In genomic region chr10:31789555-31789954, GRCh38 we compare ENCODE assay signal across 22 cellular contexts.
DNase-seq lines count a peak whose midpoint lies in the region; ATAC-seq and TF ChIP-seq lines count a peak whose summit lies in the region.
"Had no signal": no experiment of that assay in that cellular context is flagged by ENCODE, and none has a peak within 500 bp of the region (broad histone marks: within the 10 kb centered on the region; RNA-seq: fewer than 3 reads in every experiment).

No MANE protein-coding gene starts in this region.

- peaks cover 1% of the 10 kb centered on the region for H3K36me3 Mint-ChIP-seq in activated naive CD8-positive, alpha-beta T cell treated with anti-CD3 and anti-CD28 coated beads, Interleukin-2, amount 10 ng/mL, durations not matched to agents 7 days and 5 days
- H3K36me3 Mint-ChIP-seq in activated naive CD8-positive, alpha-beta T cell treated with anti-CD3 and anti-CD28 coated beads for 36 hours: no peaks in the 10 kb centered on the region
- H3K36me3 Mint-ChIP-seq in effector memory CD8-positive, alpha-beta T cell (ENCODE audit: insufficient read depth): no peaks in the 10 kb centered on the region
- peaks cover 0 to 12% (median 0%) of the 10 kb centered on the region in 3 donors for H3K36me3 Mint-ChIP-seq in naive thymus-derived CD8-positive, alpha-beta T cell

- no peaks in the 10 kb centered on the region for H3K79me2 ChIP-seq in DND-41 (ENCODE audit: insufficient read depth, low read length)

- H3K27me3 ChIP-seq in DND-41 (ENCODE audit: insufficient read depth, low read length, poor library complexity): no peaks in the 10 kb centered on the region
- H3K27me3 ChIP-seq: BLaER1, SJCRH30 had no signal

- H2AFZ ChIP-seq in DND-41 (ENCODE audit: low read depth, low read length): no peak overlapping the region
- H2AFZ ChIP-seq: GM23338 had no signal

- no peaks in the 10 kb centered on the region for H3K9me3 ChIP-seq in DND-41 (ENCODE audit: insufficient read depth, low read length, severe bottlenecking)

- no peaks in the 10 kb centered on the region for H3K4me1 Mint-ChIP-seq in activated naive CD8-positive, alpha-beta T cell treated with anti-CD3 and anti-CD28 coated beads, Interleukin-2, amount 10 ng/mL, durations not matched to agents 7 days and 5 days
- H3K4me1 Mint-ChIP-seq in activated naive CD8-positive, alpha-beta T cell treated with anti-CD3 and anti-CD28 coated beads for 36 hours: no peaks in the 10 kb centered on the region
- peaks cover 0 to 3% of the 10 kb centered on the region in 2 donors for H3K4me1 Mint-ChIP-seq in effector memory CD8-positive, alpha-beta T cell (ENCODE audit: low read depth in 2 of 2)
- peaks cover 0 to 15% (median 6%) of the 10 kb centered on the region in 4 donors for H3K4me1 Mint-ChIP-seq in naive thymus-derived CD8-positive, alpha-beta T cell
- H3K4me1 Mint-ChIP-seq: GM23338, H9 had no signal

- POLR2A ChIA-PET in activated naive CD8-positive, alpha-beta T cell treated with anti-CD3 and anti-CD28 coated beads, Interleukin-2, amount 10 ng/mL, durations not matched to agents 7 days and 5 days (lab: Charles Lee): no interaction called here
- POLR2A ChIA-PET in naive thymus-derived CD8-positive, alpha-beta T cell (lab: Charles Lee): no interaction called here

- DNase-seq in activated naive CD8-positive, alpha-beta T cell treated with anti-CD3 and anti-CD28 coated beads, Interleukin-2, amount 10 ng/mL, durations not matched to agents 7 days and 5 days: no peak
- no peak for DNase-seq in activated naive CD8-positive, alpha-beta T cell treated with anti-CD3 and anti-CD28 coated beads for 36 hours
- DNase-seq in DND-41 (no peak), NCI-H1048 (lab: John Stamatoyannopoulos, UW) (no peak)
- no peak for DNase-seq in effector memory CD8-positive, alpha-beta T cell
- peak in 3 of 10 donors; percentile 14 to 34 (median 21) for DNase-seq in naive thymus-derived CD8-positive, alpha-beta T cell
- no peak for DNase-seq in stimulated activated naive CD4-positive, alpha-beta T cell treated with Interleukin-2 at 50 U/mL for 16 hours (lab: John Stamatoyannopoulos, UW)
- DNase-seq: DMS153, H9, HFFc6, Kasumi-1, NCI-H1105, NCI-H1436 treated with DMSO at 0.1 percent for 48 hours, NCI-H187 treated with DMSO at 0.1 percent for 48 hours, NCI-H524, NCI-H748 treated with DMSO at 0.1 percent for 48 hours, SJCRH30 had no signal

- H3K27ac Mint-ChIP-seq in activated naive CD8-positive, alpha-beta T cell treated with anti-CD3 and anti-CD28 coated beads, Interleukin-2, amount 10 ng/mL, durations not matched to agents 7 days and 5 days: no peak overlapping the region
- H3K27ac Mint-ChIP-seq in activated naive CD8-positive, alpha-beta T cell treated with anti-CD3 and anti-CD28 coated beads for 36 hours: no peak overlapping the region
- no peak overlapping the region for H3K27ac Mint-ChIP-seq in effector memory CD8-positive, alpha-beta T cell
- H3K27ac Mint-ChIP-seq in naive thymus-derived CD8-positive, alpha-beta T cell: no peak overlapping the region
- H3K27ac Mint-ChIP-seq: GM23338, H9, HFFc6 had no signal

- H3K9me3 Mint-ChIP-seq in activated naive CD8-positive, alpha-beta T cell treated with anti-CD3 and anti-CD28 coated beads, Interleukin-2, amount 10 ng/mL, durations not matched to agents 7 days and 5 days: peaks cover 4% of the 10 kb centered on the region
- peaks cover 7% of the 10 kb centered on the region for H3K9me3 Mint-ChIP-seq in activated naive CD8-positive, alpha-beta T cell treated with anti-CD3 and anti-CD28 coated beads for 36 hours
- H3K9me3 Mint-ChIP-seq in effector memory CD8-positive, alpha-beta T cell: no peaks in the 10 kb centered on the region
- H3K9me3 Mint-ChIP-seq in naive thymus-derived CD8-positive, alpha-beta T cell: peaks cover 0 to 13% (median 5%) of the 10 kb centered on the region in 9 donors

- no peak overlapping the region for H3K4me3 ChIP-seq in DND-41 (ENCODE audit: low read depth in 1 of 2, low read length in 2 of 2)
- H3K4me3 ChIP-seq: BLaER1, GM23338, SJCRH30 had no signal

- ATAC-seq in activated naive CD8-positive, alpha-beta T cell treated with anti-CD3 and anti-CD28 coated beads, Interleukin-2, amount 10 ng/mL, durations not matched to agents 7 days and 5 days (ENCODE audit: low read depth): peak; percentile 39
- ATAC-seq in DND-41 (ENCODE audit: insufficient read depth, low read depth) (peak; percentile 52; the same call in 1 of the 3 replicates), GM18511 (IDR thresholded peaks at IDR 0.05; ENCODE audit: unreplicated experiment) (no peak)
- peak; percentile 99 for ATAC-seq in effector memory CD8-positive, alpha-beta T cell (replicated peaks)
- peak; percentile 49 to 71 for ATAC-seq in naive thymus-derived CD8-positive, alpha-beta T cell
- ATAC-seq: GM23338, HepG2, SK-N-SH treated with all-trans-retinoic acid at 6 μM for 48 hours had no signal

- no peaks in the 10 kb centered on the region for H3K36me3 ChIP-seq in DND-41 (ENCODE audit: insufficient read depth, low read length)
- H3K36me3 ChIP-seq: BLaER1, SJCRH30 had no signal

- H3K9ac ChIP-seq in DND-41 (ENCODE audit: low read depth, low read length): no peak overlapping the region
- H3K9ac ChIP-seq: BLaER1 had no signal

- H4K20me1 ChIP-seq in DND-41 (ENCODE audit: insufficient read depth, low read length): no peaks in the 10 kb centered on the region
- H4K20me1 ChIP-seq: BLaER1 had no signal

- TF ChIP-seq CTCF in DND-41 (IDR thresholded peaks at IDR 0.05; ENCODE audit: borderline replicate concordance, extremely low read depth, low read length, poor library complexity, severe bottlenecking): no peak

- H3K4me3 Mint-ChIP-seq in activated naive CD8-positive, alpha-beta T cell treated with anti-CD3 and anti-CD28 coated beads, Interleukin-2, amount 10 ng/mL, durations not matched to agents 7 days and 5 days: no peak overlapping the region
- H3K4me3 Mint-ChIP-seq in activated naive CD8-positive, alpha-beta T cell treated with anti-CD3 and anti-CD28 coated beads for 36 hours: no peak overlapping the region
- no peak overlapping the region for H3K4me3 Mint-ChIP-seq in effector memory CD8-positive, alpha-beta T cell
- H3K4me3 Mint-ChIP-seq in naive thymus-derived CD8-positive, alpha-beta T cell: no peak overlapping the region
- H3K4me3 Mint-ChIP-seq: GM23338, H9, HFFc6 had no signal

- no peak overlapping the region for H3K27ac ChIP-seq in DND-41 (ENCODE audit: low read length)
- H3K27ac ChIP-seq: BLaER1, SJCRH30 had no signal

- H3K4me2 ChIP-seq in DND-41 (ENCODE audit: insufficient read depth, low read length): no peak overlapping the region
- H3K4me2 ChIP-seq: BLaER1, GM23338 had no signal

- peaks cover 17% of the 10 kb centered on the region for H3K27me3 Mint-ChIP-seq in activated naive CD8-positive, alpha-beta T cell treated with anti-CD3 and anti-CD28 coated beads, Interleukin-2, amount 10 ng/mL, durations not matched to agents 7 days and 5 days
- H3K27me3 Mint-ChIP-seq in activated naive CD8-positive, alpha-beta T cell treated with anti-CD3 and anti-CD28 coated beads for 36 hours: peaks cover 16% of the 10 kb centered on the region
- peaks cover 0 to 10% of the 10 kb centered on the region in 2 donors for H3K27me3 Mint-ChIP-seq in effector memory CD8-positive, alpha-beta T cell
- peaks cover 0 to 15% (median 0%) of the 10 kb centered on the region in 5 donors for H3K27me3 Mint-ChIP-seq in naive thymus-derived CD8-positive, alpha-beta T cell

- H3K4me1 ChIP-seq in DND-41 (ENCODE audit: insufficient read depth, low read length): no peaks in the 10 kb centered on the region
- H3K4me1 ChIP-seq: BLaER1, SJCRH30 had no signal
